ENCODE assay signal across 20 cellular contexts in genomic region chr2:152012697-152013096, GRCh38.
DNase-seq lines count a peak whose midpoint lies in the region; ATAC-seq, FAIRE-seq and TF ChIP-seq lines count a peak whose summit lies in the region.
"Had no signal": no experiment of that assay in that cellular context is flagged by ENCODE, and none has a peak within 500 bp of the region (broad histone marks: within the 10 kb centered on the region; RNA-seq: fewer than 3 reads in every experiment).

No MANE protein-coding gene starts in this region.

- H3K9me3 Mint-ChIP-seq in astrocyte (ENCODE audit: unreplicated experiment), result no peaks in the 10 kb centered on the region
- no peaks in the 10 kb centered on the region for H3K9me3 Mint-ChIP-seq in activated naive CD4-positive, alpha-beta T cell treated with anti-CD3 and anti-CD28 coated beads, Interleukin-2, amount 10 ng/mL, durations not matched to agents 7 days and 5 days
- H3K9me3 Mint-ChIP-seq: CD4-positive, alpha-beta T cell had no signal

- no peak overlapping the region for H2BK20ac ChIP-seq in IMR-90 (ENCODE audit: low read depth, low read length)

- no peak overlapping the region for H4K8ac ChIP-seq in IMR-90 (ENCODE audit: low read depth in 2 of 2, low read length in 2 of 2)

- H2BK5ac ChIP-seq in IMR-90 (ENCODE audit: low read depth, low read length, poor library complexity, severe bottlenecking), result no peak overlapping the region

- no peak overlapping the region for H3K4ac ChIP-seq in IMR-90 (ENCODE audit: low read depth, low read length)

- H3K4me1 ChIP-seq in IMR-90 (ENCODE audit: control insufficient read depth, insufficient read depth, low read length), result no peaks in the 10 kb centered on the region
- H3K4me1 ChIP-seq in astrocyte (ENCODE audit: insufficient read depth, low read length), result no peaks in the 10 kb centered on the region
- H3K4me1 ChIP-seq: Caco-2, SJSA1 had no signal

- H3K27ac ChIP-seq in IMR-90 (ENCODE audit: insufficient read depth, low read length) (no peak overlapping the region), astrocyte (ENCODE audit: low read depth, low read length) (no peak overlapping the region)
- H3K27ac ChIP-seq: KMS-11, PC-9, SJSA1 had no signal

- H3K27me3 ChIP-seq in IMR-90 (ENCODE audit: control insufficient read depth, insufficient read depth, low read length) (peaks cover 10% of the 10 kb centered on the region), astrocyte (ENCODE audit: insufficient read depth, low read length) (peaks cover 11% of the 10 kb centered on the region)

- H3K9ac ChIP-seq in IMR-90 (ENCODE audit: low read depth, low read length), result no peak overlapping the region
- H3K9ac ChIP-seq in astrocyte (ENCODE audit: low read length), result no peak overlapping the region
- H3K9ac ChIP-seq: KMS-11 had no signal

- no peak overlapping the region for H3K23ac ChIP-seq in IMR-90 (ENCODE audit: low read depth, low read length)

- no peak overlapping the region for H4K5ac ChIP-seq in IMR-90 (ENCODE audit: low read depth, low read length)

- dilution Hi-C loops in IMR-90 (cut with HindIII; ENCODE audit: low sequenced_read_pairs, unreplicated experiment), result no loop called here

- H2BK15ac ChIP-seq in IMR-90 (ENCODE audit: low read depth, low read length), result no peak overlapping the region

- CTCF ChIA-PET in IMR-90 (lab: Yijun Ruan, JAX), result interaction anchor here (1.0 to 4.1 kb wide), 2 partner anchors 13 to 14 kb away, joined by 4 to 20 read pairs; no protein-coding TSS in a partner anchor
- CTCF ChIA-PET in activated naive CD4-positive, alpha-beta T cell treated with anti-CD3 and anti-CD28 coated beads, Interleukin-2, amount 10 ng/mL, durations not matched to agents 7 days and 5 days (lab: Charles Lee), result interaction anchor here (1.4 kb wide), 1 partner anchor 14 kb away, joined by 5 read pairs; no protein-coding TSS in a partner anchor

- no peak overlapping the region for H3K27ac Mint-ChIP-seq in astrocyte (ENCODE audit: unreplicated experiment)
- no peak overlapping the region for H3K27ac Mint-ChIP-seq in activated naive CD4-positive, alpha-beta T cell treated with anti-CD3 and anti-CD28 coated beads, Interleukin-2, amount 10 ng/mL, durations not matched to agents 7 days and 5 days
- H3K27ac Mint-ChIP-seq: CD4-positive, alpha-beta T cell had no signal

- no peaks in the 10 kb centered on the region for H4K20me1 ChIP-seq in IMR-90 (ENCODE audit: insufficient read depth, low read length)
- no peaks in the 10 kb centered on the region for H4K20me1 ChIP-seq in astrocyte (ENCODE audit: insufficient read depth, low read length)

- H3K9me1 ChIP-seq in IMR-90 (ENCODE audit: insufficient read depth, low read length), result no peaks in the 10 kb centered on the region

- peak; percentile 77 for ATAC-seq in IMR-90 (ENCODE audit: low read depth)

- no peak overlapping the region for H3K56ac ChIP-seq in IMR-90 (ENCODE audit: extremely low read depth, insufficient read depth, low read length)

- H3K4me1 Mint-ChIP-seq in astrocyte (ENCODE audit: low read depth, unreplicated experiment), result no peaks in the 10 kb centered on the region
- no peaks in the 10 kb centered on the region for H3K4me1 Mint-ChIP-seq in activated naive CD4-positive, alpha-beta T cell treated with anti-CD3 and anti-CD28 coated beads, Interleukin-2, amount 10 ng/mL, durations not matched to agents 7 days and 5 days

- DNase-seq in ELR (ENCODE audit: low read depth) (peak; percentile 32), IMR-90 (peak; percentile 42), astrocyte (ENCODE audit: low read depth) (peak; percentile 10), kidney tubule cell (ENCODE audit: low spot score) (peak; percentile 39), activated gamma-delta T cell treated with Interleukin-2 at 50 U/mL for 16 hours (no peak), NCI-H1436 treated with DMSO at 0.1 percent for 48 hours (lab: John Stamatoyannopoulos, UW) (no peak), medulla oblongata (ENCODE audit: extremely low spot score) (no peak)
- no peak for DNase-seq in activated naive CD4-positive, alpha-beta T cell treated with anti-CD3 and anti-CD28 coated beads, Interleukin-2, amount 10 ng/mL, durations not matched to agents 7 days and 5 days
- DNase-seq: Caco-2; CD4-positive, alpha-beta T cell; MG63; NCI-H187; NCI-H345; NCI-H524 treated with DMSO at 0.1 percent for 48 hours; PC-9 had no signal

- H2AFZ ChIP-seq in IMR-90 (replicated peaks; ENCODE audit: low read length, poor library complexity), result no peak overlapping the region
- no peak overlapping the region for H2AFZ ChIP-seq in astrocyte (ENCODE audit: low read depth, low read length)
- H2AFZ ChIP-seq: PC-9 had no signal

- no peak for FAIRE-seq in astrocyte (lab: Jason Lieb, UNC)
- FAIRE-seq: A204.1, GM12892, GM18507 had no signal

- POLR2A ChIA-PET in IMR-90 (lab: Charles Lee; ENCODE audit: unreplicated experiment), result no interaction called here

- no peak overlapping the region for H2AK9ac ChIP-seq in IMR-90 (replicated peaks; ENCODE audit: low read depth, low read length, poor library complexity)

- H3K27me3 Mint-ChIP-seq in astrocyte (ENCODE audit: low read depth, unreplicated experiment), result peaks cover 10% of the 10 kb centered on the region
- H3K27me3 Mint-ChIP-seq in activated naive CD4-positive, alpha-beta T cell treated with anti-CD3 and anti-CD28 coated beads, Interleukin-2, amount 10 ng/mL, durations not matched to agents 7 days and 5 days, result peaks cover 20% of the 10 kb centered on the region

- no peak overlapping the region for H3K14ac ChIP-seq in IMR-90 (replicated peaks; ENCODE audit: low read depth, low read length)

- TF ChIP-seq POLR2A in IMR-90 (IDR thresholded peaks at IDR 0.05; ENCODE audit: low read depth, low read length), result no peak

- no peak overlapping the region for H3K18ac ChIP-seq in IMR-90 (ENCODE audit: low read depth, low read length)

- H3K4me3 Mint-ChIP-seq in astrocyte (ENCODE audit: unreplicated experiment), result no peak overlapping the region
- no peak overlapping the region for H3K4me3 Mint-ChIP-seq in activated naive CD4-positive, alpha-beta T cell treated with anti-CD3 and anti-CD28 coated beads, Interleukin-2, amount 10 ng/mL, durations not matched to agents 7 days and 5 days
- H3K4me3 Mint-ChIP-seq: CD4-positive, alpha-beta T cell had no signal

- in situ Hi-C loops in IMR-90 (cut with MboI; ENCODE audit: low sequenced_read_pairs), result no loop called here

- intact Hi-C loops in IMR-90 (cut with micrococcal nuclease), result no loop called here

- no peaks in the 10 kb centered on the region for H3K9me3 ChIP-seq in IMR-90 (ENCODE audit: control insufficient read depth, insufficient read depth, low read length)
- no peaks in the 10 kb centered on the region for H3K9me3 ChIP-seq in astrocyte (ENCODE audit: insufficient read depth, low read depth, low read length)
- H3K9me3 ChIP-seq: Caco-2, MG63, SJSA1 had no signal

- no peaks in the 10 kb centered on the region for H3K36me3 Mint-ChIP-seq in astrocyte (ENCODE audit: low read depth, unreplicated experiment)
- H3K36me3 Mint-ChIP-seq in activated naive CD4-positive, alpha-beta T cell treated with anti-CD3 and anti-CD28 coated beads, Interleukin-2, amount 10 ng/mL, durations not matched to agents 7 days and 5 days, result no peaks in the 10 kb centered on the region

- TF ChIP-seq RAD21 in IMR-90 (IDR thresholded peaks at IDR 0.05; ENCODE audit: low read length), result no peak

- H2BK120ac ChIP-seq in IMR-90 (ENCODE audit: low read depth, low read length), result no peak overlapping the region

- no peaks in the 10 kb centered on the region for H3K79me1 ChIP-seq in IMR-90 (ENCODE audit: low read depth in 1 of 2, low read length in 2 of 2)

- H3K79me2 ChIP-seq in astrocyte (ENCODE audit: insufficient read depth, low read length), result no peaks in the 10 kb centered on the region

- no peak overlapping the region for H3K4me2 ChIP-seq in IMR-90 (ENCODE audit: low read depth, low read length)
- H3K4me2 ChIP-seq in astrocyte (ENCODE audit: low read length), result no peak overlapping the region
- H3K4me2 ChIP-seq: KMS-11, PC-9 had no signal

- H2AK5ac ChIP-seq in IMR-90 (ENCODE audit: low read depth, low read length), result no peak overlapping the region

- no CpG with 5 or more reads among the region's 1 CpG for WGBS in IMR-90 (ENCODE audit: extremely low coverage in 2 of 2, insufficient read length in 1 of 2), 2 experiments

- no TSS peak for BruUV-seq in IMR-90 (replicated peaks; lab: Mats Ljungman, UMichigan)

- H3K36me3 ChIP-seq in IMR-90 (ENCODE audit: control insufficient read depth, insufficient read depth, low read length) (no peaks in the 10 kb centered on the region), astrocyte (ENCODE audit: insufficient read depth, low read length) (no peaks in the 10 kb centered on the region)
- H3K36me3 ChIP-seq: MG63, SJSA1 had no signal

- H4K91ac ChIP-seq in IMR-90 (ENCODE audit: insufficient read depth, low read depth, low read length), result no peak overlapping the region

- TF ChIP-seq CTCF in IMR-90 (conservative IDR thresholded peaks at IDR 0.05; ENCODE audit: low read depth, low read length), result no peak
- no peak for TF ChIP-seq CTCF in astrocyte (IDR thresholded peaks at IDR 0.05; ENCODE audit: insufficient read depth, low read depth, low read length)

- H3K4me3 ChIP-seq in IMR-90 (ENCODE audit: insufficient read depth, low read depth, low read length) (no peak overlapping the region), astrocyte (ENCODE audit: insufficient read depth, low read depth, low read length) (no peak overlapping the region)
- H3K4me3 ChIP-seq: MG63, PC-9, SJSA1 had no signal

TF ChIP-seq in IMR-90, 13 proteins besides CTCF, POLR2A, EP300 and RAD21 (continues in another document):
- TF ChIP-seq FOS (IDR thresholded peaks at IDR 0.05; ENCODE audit: low read depth, low read length) (no peak), MXI1 (IDR thresholded peaks at IDR 0.05; ENCODE audit: borderline replicate concordance, low read depth, low read length) (no peak), SMC3 (IDR thresholded peaks at IDR 0.05; ENCODE audit: low read depth, low read length) (no peak), CEBPB (IDR thresholded peaks at IDR 0.05; ENCODE audit: low read depth, low read length) (no peak), RFX5 (IDR thresholded peaks at IDR 0.05; ENCODE audit: low read depth, low read length) (no peak), USF2 (IDR thresholded peaks at IDR 0.05; ENCODE audit: low read depth, low read length) (no peak), MAZ (IDR thresholded peaks at IDR 0.05; ENCODE audit: borderline replicate concordance, low read depth, low read length) (no peak), RCOR1 (IDR thresholded peaks at IDR 0.05; ENCODE audit: insufficient replicate concordance, low read length) (no peak), MAFK (IDR thresholded peaks at IDR 0.05; ENCODE audit: low read depth, low read length) (no peak), BHLHE40 (IDR thresholded peaks at IDR 0.05; ENCODE audit: low read depth, low read length) (no peak)

Comparison
In these comparisons a context has a peak if more than half of its experiments do, and no peak if none do; other contexts are left out.
1. DNase-seq: peak in ELR (single experiment), IMR-90 (single experiment), astrocyte (single experiment) and kidney tubule cell (single experiment); none in activated gamma-delta T cell treated with Interleukin-2 at 50 U/mL for 16 hours (single experiment), NCI-H1436 treated with DMSO at 0.1 percent for 48 hours (single experiment), medulla oblongata (single experiment) and activated naive CD4-positive, alpha-beta T cell treated with anti-CD3 and anti-CD28 coated beads, Interleukin-2, amount 10 ng/mL, durations not matched to agents 7 days and 5 days (single experiment).